In the genomic region with DNA sequence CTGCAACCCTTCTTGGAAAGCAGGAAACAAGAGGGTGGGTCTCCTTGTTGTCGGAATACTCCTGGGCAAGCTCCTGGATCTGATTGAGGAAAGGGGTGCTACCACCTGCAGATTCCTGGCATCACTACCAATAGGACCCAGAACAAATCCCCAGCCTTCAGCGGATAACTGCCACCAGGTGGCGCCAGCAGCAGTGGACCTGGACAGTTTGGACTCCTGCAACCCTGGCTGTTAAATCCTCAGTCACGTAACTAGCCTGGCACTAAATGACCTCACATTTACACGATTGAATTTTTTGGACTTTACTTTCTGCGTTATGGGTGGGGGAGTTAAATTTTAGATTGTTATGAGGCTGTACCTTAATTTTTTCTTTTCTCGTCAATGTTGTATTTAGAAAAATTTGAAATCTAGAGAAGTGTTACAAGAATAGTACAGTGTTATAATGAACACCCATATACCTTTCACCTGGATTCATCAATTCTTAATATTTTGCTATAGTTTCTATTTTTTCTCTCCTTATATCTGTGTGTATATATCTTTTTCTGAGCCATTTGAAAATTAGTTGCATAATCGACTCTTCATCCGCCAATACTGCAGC, we compare ENCODE assay signal across 8 cellular contexts.
DNase-seq lines count a peak whose midpoint lies in the region; ATAC-seq and TF ChIP-seq lines count a peak whose summit lies in the region.

No MANE protein-coding gene starts in this region.

- ATAC-seq in GM18861 (IDR thresholded peaks at IDR 0.05; ENCODE audit: unreplicated experiment) (peak; percentile 82), HG03064 (IDR thresholded peaks at IDR 0.05; ENCODE audit: low read depth, unreplicated experiment) (peak; percentile 61), WTC11 (peak; percentile 73)

- H3K27me3 Mint-ChIP-seq in WTC11 (ENCODE audit: low read depth) (no peaks in the 10 kb centered on the region), mesothelial cell of epicardium (ENCODE audit: low read depth) (no peaks in the 10 kb centered on the region)

- TF ChIP-seq CTCF in WTC11 (IDR thresholded peaks at IDR 0.05) (peak; percentile 83), mesothelial cell of epicardium (IDR thresholded peaks at IDR 0.05; ENCODE audit: unreplicated experiment) (peak; percentile 83)

- peaks cover 4% of the 10 kb centered on the region for H3K9me3 Mint-ChIP-seq in WTC11
- H3K9me3 Mint-ChIP-seq in mesothelial cell of epicardium: no peaks in the 10 kb centered on the region

- POLR2A ChIA-PET in WTC11 (lab: Charles Lee): no interaction called here

- H3K4me3 Mint-ChIP-seq in WTC11 (no peak overlapping the region), mesothelial cell of epicardium (no peak overlapping the region)

- H3K27ac Mint-ChIP-seq in WTC11 (no peak overlapping the region), mesothelial cell of epicardium (no peak overlapping the region)

- H3K36me3 Mint-ChIP-seq in WTC11: no peaks in the 10 kb centered on the region
- no peaks in the 10 kb centered on the region for H3K36me3 Mint-ChIP-seq in mesothelial cell of epicardium

- CTCF ChIA-PET in WTC11 (lab: Charles Lee): interaction anchor here (0.6 to 1.0 kb wide), 4 partner anchors 9 to 37 kb away, joined by 4 to 6 read pairs (median 4); no protein-coding TSS in a partner anchor

- no peaks in the 10 kb centered on the region for H3K4me1 Mint-ChIP-seq in WTC11
- H3K4me1 Mint-ChIP-seq in mesothelial cell of epicardium: peaks cover 2% of the 10 kb centered on the region

- DNase-seq in Ammon's horn (ENCODE audit: low spot score) (peak; percentile 79), NCI-H2081 treated with DMSO at 0.1 percent for 48 hours (lab: John Stamatoyannopoulos, UW) (peak; percentile 54), WTC11 (ENCODE audit: low spot score) (peak; percentile 91), ecto neural progenitor cell (ENCODE audit: low spot score) (peak; percentile 91), mesothelial cell of epicardium (ENCODE audit: low spot score in 2 of 2, unreplicated experiment in 2 of 2) (peak; percentile 53 to 81), stromal cell of bone marrow (ENCODE audit: low read depth) (peak; percentile 14)

TF ChIP-seq in WTC11, 78 proteins besides CTCF, POLR2A, EP300 and RAD21:
- no peak for TF ChIP-seq NFYB (CRISPR knock-in tag; conservative IDR thresholded peaks at IDR 0.05; ENCODE audit: low read depth)
- no peak for TF ChIP-seq ZNF138 (CRISPR knock-in tag; conservative IDR thresholded peaks at IDR 0.05)
- no peak for TF ChIP-seq PRRX2 (CRISPR knock-in tag; IDR thresholded peaks at IDR 0.05)
- TF ChIP-seq, protein P1, sequence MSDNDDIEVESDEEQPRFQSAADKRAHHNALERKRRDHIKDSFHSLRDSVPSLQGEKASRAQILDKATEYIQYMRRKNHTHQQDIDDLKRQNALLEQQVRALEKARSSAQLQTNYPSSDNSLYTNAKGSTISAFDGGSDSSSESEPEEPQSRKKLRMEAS (CRISPR knock-in tag; IDR thresholded peaks at IDR 0.05): no peak
- TF ChIP-seq ETV6 (CRISPR knock-in tag; IDR thresholded peaks at IDR 0.05): no peak
- TF ChIP-seq ZNF232 (CRISPR knock-in tag; IDR thresholded peaks at IDR 0.05): no peak
- no peak for TF ChIP-seq ZNF423 (CRISPR knock-in tag; IDR thresholded peaks at IDR 0.05)
- TF ChIP-seq E2F1 (CRISPR knock-in tag; IDR thresholded peaks at IDR 0.05): no peak
- TF ChIP-seq NR1H2 (CRISPR knock-in tag; IDR thresholded peaks at IDR 0.05): no peak
TF ChIP-seq in WTC11: peak in this region for 0.

Comparison
In these comparisons a context has a peak if more than half of its experiments do, and no peak if none do; other contexts are left out.
1. Peak in every context shown above with its lines: DNase-seq and ATAC-seq.
2. DNase-seq: peak in every context shown above with its lines; median percentile 91 in WTC11; 91 in ecto neural progenitor cell; 79 in Ammon's horn; 67 in mesothelial cell of epicardium; 54 in NCI-H2081 treated with DMSO at 0.1 percent for 48 hours; 14 in stromal cell of bone marrow.